8 cellular contexts compared by ENCODE assay signal in the genomic region with DNA sequence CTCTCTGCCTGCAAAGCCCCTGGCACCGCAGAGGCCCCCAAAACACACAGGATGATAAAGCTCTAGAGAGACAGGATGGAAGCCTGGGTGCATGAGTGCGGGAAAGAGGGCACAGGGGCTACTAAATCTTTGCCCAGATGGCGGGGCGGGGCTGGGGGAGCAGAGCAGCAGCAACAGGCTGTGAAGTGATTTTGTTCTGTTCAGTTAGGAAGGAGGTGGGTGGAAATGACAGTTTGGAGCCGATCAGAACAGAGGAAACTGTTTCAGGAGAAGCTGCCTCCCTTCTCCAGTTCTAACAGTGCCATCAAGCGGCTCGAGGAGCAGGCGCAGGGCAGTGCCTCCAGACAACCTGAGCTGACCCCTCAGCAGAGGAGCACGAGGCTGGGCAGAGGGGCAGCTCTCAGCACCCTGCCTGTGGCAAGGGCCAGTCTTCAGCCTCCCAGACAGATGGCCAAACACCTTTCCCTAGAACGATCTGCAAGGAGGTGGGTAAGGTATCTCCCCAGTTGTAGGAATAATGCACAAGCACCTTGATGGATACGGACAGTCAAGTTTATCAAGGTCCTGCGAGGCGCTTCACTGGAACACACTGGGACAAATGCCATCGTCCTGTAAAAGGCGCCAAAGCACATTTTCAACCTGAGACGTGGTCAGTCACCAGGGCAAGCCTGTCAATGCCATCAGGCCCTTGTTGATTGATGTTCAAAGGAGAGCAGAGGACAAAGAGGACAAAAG. TPM values are rescaled to one million over a fixed set of nuclear protein-coding genes. Genes with fewer than 3 reads are reported as not detected.
DNase-seq lines count a peak whose midpoint lies in the region; ATAC-seq and TF ChIP-seq lines count a peak whose summit lies in the region.

No MANE protein-coding gene starts in this region.

- peak; percentile 98 for TF ChIP-seq RAD21 in IMR-90 (IDR thresholded peaks at IDR 0.05; ENCODE audit: low read length)

- peak overlapping the region; percentile 94 for H2BK120ac ChIP-seq in IMR-90 (ENCODE audit: low read depth, low read length)

- TF ChIP-seq CTCF in IMR-90 (conservative IDR thresholded peaks at IDR 0.05; ENCODE audit: low read depth, low read length) (peak; percentile 98), OCI-LY3 (IDR thresholded peaks at IDR 0.05; ENCODE audit: low read depth, low read length) (peak; percentile 97)

- peak overlapping the region; percentile 85 for H3K4ac ChIP-seq in IMR-90 (ENCODE audit: low read depth, low read length)

- peak overlapping the region; percentile 91 for H4K91ac ChIP-seq in IMR-90 (ENCODE audit: insufficient read depth, low read depth, low read length)

- peak overlapping the region; percentile 78 for H3K56ac ChIP-seq in IMR-90 (ENCODE audit: extremely low read depth, insufficient read depth, low read length)

- peak overlapping the region; percentile 97 for H2AK5ac ChIP-seq in IMR-90 (ENCODE audit: low read depth, low read length)

- H3K27ac ChIP-seq in IMR-90 (ENCODE audit: insufficient read depth, low read length), result peak overlapping the region; percentile 88
- H3K27ac ChIP-seq in OCI-LY3 (ENCODE audit: low read length), result peak overlapping the region; percentile 60
- H3K27ac ChIP-seq in esophagus (ENCODE audit: low read depth in 2 of 2, low read length in 1 of 2), result peak overlapping the region; percentile 88 to 90

- 29% methylated on average over 10 of the region's 16 CpGs; no CpG with 5 or more reads in 1 of the 2 experiments for WGBS in IMR-90 (ENCODE audit: extremely low coverage in 2 of 2, insufficient read length in 1 of 2), 2 experiments
- 10 to 14% methylated on average over 16 of the region's 16 CpGs for WGBS in esophagus, 2 donors

- DNase-seq in COLO668 (lab: John Stamatoyannopoulos, UW; ENCODE audit: unreplicated experiment) (peak; percentile 83), IMR-90 (peak; percentile 94), activated T-cell treated with anti-CD3 and anti-CD28 coated beads for 48 hours (ENCODE audit: low read depth) (peak; percentile 61), naive B cell (peak; percentile 55)
- peak; percentile 64 for DNase-seq in stimulated activated naive CD4-positive, alpha-beta T cell treated with Interleukin-2 at 50 U/mL for 16 hours (lab: John Stamatoyannopoulos, UW)

- no peaks in the 10 kb centered on the region for H3K36me3 ChIP-seq in IMR-90 (ENCODE audit: control insufficient read depth, insufficient read depth, low read length)
- H3K36me3 ChIP-seq in OCI-LY3 (replicated peaks; ENCODE audit: low read depth, low read length), result no peaks in the 10 kb centered on the region
- H3K36me3 ChIP-seq in esophagus (ENCODE audit: control insufficient read depth in 2 of 2, insufficient read depth in 2 of 2, low read length in 1 of 2), result no peaks in the 10 kb centered on the region

- peak overlapping the region in 5 of 6 donors; percentile 48 to 93 (median 74) for H3K27ac Mint-ChIP-seq in naive B cell

- peak overlapping the region; percentile 55 for H3K9ac ChIP-seq in IMR-90 (ENCODE audit: low read depth, low read length)
- peak overlapping the region; percentile 60 for H3K9ac ChIP-seq in OCI-LY3 (ENCODE audit: low read length)

- peak overlapping the region; percentile 58 to 95 (median 84) for H3K4me3 Mint-ChIP-seq in naive B cell

- peak overlapping the region; percentile 88 for H2BK5ac ChIP-seq in IMR-90 (ENCODE audit: low read depth, low read length, poor library complexity, severe bottlenecking)

- in situ Hi-C loops in IMR-90 (cut with MboI; ENCODE audit: low sequenced_read_pairs), result loop anchor here (5.0 to 25.0 kb wide), 4 partner anchors 101 to 471 kb away; a partner anchor contains a TSS

- H3K79me1 ChIP-seq in IMR-90 (ENCODE audit: low read depth in 1 of 2, low read length in 2 of 2), result no peaks in the 10 kb centered on the region

- no TSS peak for BruUV-seq in IMR-90 (replicated peaks; lab: Mats Ljungman, UMichigan)

- no peaks in the 10 kb centered on the region for H3K9me3 ChIP-seq in IMR-90 (ENCODE audit: control insufficient read depth, insufficient read depth, low read length)
- no peaks in the 10 kb centered on the region for H3K9me3 ChIP-seq in OCI-LY3 (ENCODE audit: insufficient read depth, low read length)
- H3K9me3 ChIP-seq in esophagus (ENCODE audit: control insufficient read depth in 2 of 2, insufficient read depth in 1 of 2, low read depth in 1 of 2, low read length in 1 of 2), result no peaks in the 10 kb centered on the region

- H3K4me3 ChIP-seq in IMR-90 (ENCODE audit: insufficient read depth, low read depth, low read length) (peak overlapping the region; percentile 6; the same call in 1 of the 2 replicates), OCI-LY3 (ENCODE audit: low read length) (peak overlapping the region; percentile 62), esophagus (ENCODE audit: low read depth in 1 of 2, low read length in 2 of 2) (no peak overlapping the region)

- peak overlapping the region; percentile 89; the same call in 2 of the 3 replicates for H2BK15ac ChIP-seq in IMR-90 (ENCODE audit: low read depth, low read length)

- no peaks in the 10 kb centered on the region for H3K27me3 Mint-ChIP-seq in naive B cell

- peak overlapping the region; percentile 30 for H3K4me2 ChIP-seq in IMR-90 (ENCODE audit: low read depth, low read length)
- H3K4me2 ChIP-seq in OCI-LY3 (ENCODE audit: low read length), result peak overlapping the region; percentile 76

- peak overlapping the region; percentile 93 for H2BK20ac ChIP-seq in IMR-90 (ENCODE audit: low read depth, low read length)

- H3K9me1 ChIP-seq in IMR-90 (ENCODE audit: insufficient read depth, low read length), result no peaks in the 10 kb centered on the region; the same call in 1 of the 2 replicates

- peak overlapping the region; percentile 49 for H3K14ac ChIP-seq in IMR-90 (replicated peaks; ENCODE audit: low read depth, low read length)

- H3K4me1 Mint-ChIP-seq in naive B cell, result peaks cover 12 to 15% (median 13%) of the 10 kb centered on the region in 3 donors

- peak overlapping the region; percentile 90 for H2AFZ ChIP-seq in IMR-90 (replicated peaks; ENCODE audit: low read length, poor library complexity)
- H2AFZ ChIP-seq in OCI-LY3 (ENCODE audit: low read depth, low read length), result peak overlapping the region; percentile 43

- peak overlapping the region; percentile 78 for H2AK9ac ChIP-seq in IMR-90 (replicated peaks; ENCODE audit: low read depth, low read length, poor library complexity)

- H4K8ac ChIP-seq in IMR-90 (ENCODE audit: low read depth in 2 of 2, low read length in 2 of 2), result peak overlapping the region; percentile 64 to 75; a peak in 3 of 4 replicates

- dilution Hi-C loops in IMR-90 (cut with HindIII; ENCODE audit: low sequenced_read_pairs, unreplicated experiment), result no loop called here

- POLR2A ChIA-PET in IMR-90 (lab: Charles Lee; ENCODE audit: unreplicated experiment), result interaction anchor here (0.5 to 0.6 kb wide), 4 partner anchors 149 to 477 kb away, joined by 3 to 8 read pairs (median 3); no protein-coding TSS in a partner anchor

- H3K23ac ChIP-seq in IMR-90 (ENCODE audit: low read depth, low read length), result peak overlapping the region; percentile 44; the same call in 1 of the 2 replicates

- no peaks in the 10 kb centered on the region for H3K27me3 ChIP-seq in IMR-90 (ENCODE audit: control insufficient read depth, insufficient read depth, low read length)
- H3K27me3 ChIP-seq in OCI-LY3 (ENCODE audit: low read depth, low read length), result 0 out of 2 replicates have a peak, but pooled peaks cover 2% of the 10 kb centered on the region
- H3K27me3 ChIP-seq in esophagus (ENCODE audit: control insufficient read depth in 1 of 2, insufficient read depth in 2 of 2, low read length in 2 of 2), result no peaks in the 10 kb centered on the region

- H3K36me3 Mint-ChIP-seq in naive B cell, result no peaks in the 10 kb centered on the region

- H4K20me1 ChIP-seq in IMR-90 (ENCODE audit: insufficient read depth, low read length) (no peaks in the 10 kb centered on the region), OCI-LY3 (ENCODE audit: insufficient read depth, low read length) (no peaks in the 10 kb centered on the region)

- intact Hi-C loops in IMR-90 (cut with micrococcal nuclease), result loop anchor here (1.0 to 2.0 kb wide), 9 partner anchors 103 to 597 kb away; no protein-coding TSS in a partner anchor

- CTCF ChIA-PET in IMR-90 (lab: Yijun Ruan, JAX), result interaction anchor here (0.6 to 1.7 kb wide), 26 partner anchors 8 to 969 kb away, joined by 3 to 18 read pairs (median 4); no protein-coding TSS in a partner anchor

- H4K5ac ChIP-seq in IMR-90 (ENCODE audit: low read depth, low read length), result peak overlapping the region; percentile 29

- no peaks in the 10 kb centered on the region for H3K9me3 Mint-ChIP-seq in naive B cell

- TF ChIP-seq POLR2A in IMR-90 (IDR thresholded peaks at IDR 0.05; ENCODE audit: low read depth, low read length), result peak; percentile 64

- no peaks in the 10 kb centered on the region for H3K79me2 ChIP-seq in OCI-LY3 (ENCODE audit: low read length)

- ATAC-seq in GM21390 (IDR thresholded peaks at IDR 0.05; ENCODE audit: unreplicated experiment) (peak; percentile 68), IMR-90 (ENCODE audit: low read depth) (peak; percentile 97), naive B cell (ENCODE audit: low read depth in 2 of 2) (peak; percentile 91 to 92)

- H3K4me1 ChIP-seq in IMR-90 (ENCODE audit: control insufficient read depth, insufficient read depth, low read length) (peaks cover 12% of the 10 kb centered on the region), OCI-LY3 (ENCODE audit: low read length) (peaks cover 38% of the 10 kb centered on the region), esophagus (ENCODE audit: control insufficient read depth in 2 of 2, insufficient read depth in 2 of 2, low read length in 1 of 2) (peaks cover 0 to 7% of the 10 kb centered on the region in 2 donors)

- H3K18ac ChIP-seq in IMR-90 (ENCODE audit: low read depth, low read length), result peak overlapping the region; percentile 48

TF ChIP-seq in IMR-90, 13 proteins besides CTCF, POLR2A, EP300 and RAD21 (continues in another document):
- TF ChIP-seq, protein P1, sequence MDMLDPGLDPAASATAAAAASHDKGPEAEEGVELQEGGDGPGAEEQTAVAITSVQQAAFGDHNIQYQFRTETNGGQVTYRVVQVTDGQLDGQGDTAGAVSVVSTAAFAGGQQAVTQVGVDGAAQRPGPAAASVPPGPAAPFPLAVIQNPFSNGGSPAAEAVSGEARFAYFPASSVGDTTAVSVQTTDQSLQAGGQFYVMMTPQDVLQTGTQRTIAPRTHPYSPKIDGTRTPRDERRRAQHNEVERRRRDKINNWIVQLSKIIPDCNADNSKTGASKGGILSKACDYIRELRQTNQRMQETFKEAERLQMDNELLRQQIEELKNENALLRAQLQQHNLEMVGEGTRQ (IDR thresholded peaks at IDR 0.05; ENCODE audit: low read depth, low read length), result no peak
- no peak for TF ChIP-seq CEBPB (IDR thresholded peaks at IDR 0.05; ENCODE audit: low read depth, low read length)
- TF ChIP-seq SMC3 (IDR thresholded peaks at IDR 0.05; ENCODE audit: low read depth, low read length), result peak; percentile 92
- no peak for TF ChIP-seq FOS (IDR thresholded peaks at IDR 0.05; ENCODE audit: low read depth, low read length)
- no peak for TF ChIP-seq MAFK (IDR thresholded peaks at IDR 0.05; ENCODE audit: low read depth, low read length)

RNA-seq across cellular contexts. Expression of a gene that starts 44.9 kb away (rescaled TPM):
- total RNA-seq in IMR-90 (2012; rRNA removed), result 75.3 and 135 TPM in 2 replicates
- polyA plus RNA-seq in IMR-90 (2012; rRNA removed) (70.5 and 84.4 TPM in 2 replicates), esophagus (10 to 100 TPM; 43.4 to 61.1 TPM), naive B cell (ENCODE audit: low read depth in 6 of 6) (10 to 100 TPM; 41.0 to 47.9 (median 45.5) TPM)
- polyA plus RNA-seq in IMR-90 (2012; cell fraction: cytosol; rRNA removed), result 21.2 and 21.9 TPM in 2 replicates
- 5.2 and 27.0 TPM in 2 replicates for polyA plus RNA-seq in IMR-90 (2012; cell fraction: nucleus; rRNA removed; ENCODE audit: low replicate concordance)

Comparison
In these comparisons a context has a peak if more than half of its experiments do, and no peak if none do; other contexts are left out.
1. H3K4me3 ChIP-seq: peak in IMR-90 (single experiment) and OCI-LY3 (single experiment); none in esophagus (0 of 2).
2. Peak in every context shown above with its lines, with median percentiles within 50 percentile points of each other: DNase-seq, ATAC-seq and H3K27ac ChIP-seq.